In the genomic region with DNA sequence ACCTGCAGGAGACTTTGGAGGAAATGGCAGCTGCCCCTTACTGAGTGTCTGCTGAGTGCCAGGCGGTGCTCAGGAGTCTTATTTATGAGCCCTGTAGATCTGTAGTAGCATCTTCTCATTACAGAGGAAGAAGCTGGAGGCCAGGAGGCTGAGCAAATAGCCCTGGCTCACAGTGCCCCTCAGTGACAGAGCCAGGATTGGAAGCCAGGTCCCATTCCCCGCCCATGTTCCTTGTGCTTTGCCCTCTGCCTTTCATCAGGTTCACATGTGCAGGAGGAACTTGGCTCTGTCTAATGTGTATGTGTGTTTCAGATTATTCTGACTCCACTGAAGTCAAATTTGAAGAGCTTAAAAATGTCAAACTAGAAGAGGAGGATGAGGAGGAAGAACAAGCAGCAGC, we compare ENCODE assay signal across 19 cellular contexts. TPM values are rescaled to one million over a fixed set of nuclear protein-coding genes. Genes with fewer than 3 reads are reported as not detected.
DNase-seq lines count a peak whose midpoint lies in the region; ATAC-seq and TF ChIP-seq lines count a peak whose summit lies in the region.
"Had no signal": no experiment of that assay in that cellular context is flagged by ENCODE, and none has a peak within 500 bp of the region (broad histone marks: within the 10 kb centered on the region; RNA-seq: fewer than 3 reads in every experiment).

No MANE protein-coding gene starts in this region.

- H3K27ac Mint-ChIP-seq in endodermal cell = peak overlapping the region; percentile 62
- H3K27ac Mint-ChIP-seq: activated naive CD8-positive, alpha-beta T cell treated with anti-CD3 and anti-CD28 coated beads for 36 hours; activated T-cell treated with anti-CD3 and anti-CD28 coated beads, Interleukin-2, amount 50 U/mL, for 72 hours; mesothelial cell of epicardium; progenitor cell of endocrine pancreas had no signal

- H3K4me1 Mint-ChIP-seq in endodermal cell = no peaks in the 10 kb centered on the region
- H3K4me1 Mint-ChIP-seq: mesothelial cell of epicardium had no signal

- H3K36me3 Mint-ChIP-seq in endodermal cell (ENCODE audit: low read depth) = peaks cover 86% of the 10 kb centered on the region

- peak; percentile 54 for DNase-seq in Right ventricle myocardium superior
- no peak for DNase-seq in right cardiac atrium
- DNase-seq in endodermal cell = no peak
- peak; percentile 43 to 81 (median 72) for DNase-seq in right lobe of liver
- DNase-seq in C1 segment of cervical spinal cord (lab: John Stamatoyannopoulos, UW) = no peak
- DNase-seq in COLO829 (ENCODE audit: low spot score) = no peak
- no peak for DNase-seq in NOMO-1 (lab: John Stamatoyannopoulos, UW; ENCODE audit: unreplicated experiment in 2 of 2)
- DNase-seq: activated CD4-positive, CD25-positive, alpha-beta regulatory T cell treated with anti-CD3 and anti-CD28 coated beads, Interleukin-2, amount 50 U/mL, for 72 hours; activated naive CD8-positive, alpha-beta T cell treated with anti-CD3 and anti-CD28 coated beads for 36 hours; activated T-cell treated with anti-CD3 and anti-CD28 coated beads, Interleukin-2, amount 50 U/mL, for 72 hours; body of pancreas; GF-D8; NCI-H510A treated with DMSO at 0.1 percent for 48 hours; stimulated activated CD4-positive, alpha-beta T cell treated with anti-CD3 and anti-CD28 coated beads, Interleukin-4, amount 100 ng/mL, for 24 hours had no signal

- no peak overlapping the region for H3K4me3 Mint-ChIP-seq in endodermal cell
- H3K4me3 Mint-ChIP-seq: activated naive CD8-positive, alpha-beta T cell treated with anti-CD3 and anti-CD28 coated beads for 36 hours; activated T-cell treated with anti-CD3 and anti-CD28 coated beads, Interleukin-2, amount 50 U/mL, for 72 hours; mesothelial cell of epicardium had no signal

- H3K36me3 ChIP-seq in endodermal cell (ENCODE audit: control insufficient read depth, insufficient read depth, low read length) (peaks cover 87% of the 10 kb centered on the region), right lobe of liver (peaks cover 0 to 90% (median 42%) of the 10 kb centered on the region in 4 donors)

- ATAC-seq in Right ventricle myocardium superior (ENCODE audit: poor library complexity) (peak; percentile 92), right cardiac atrium (no peak), right lobe of liver (peak; percentile 74 to 99 (median 91))
- no peak for ATAC-seq in activated CD4-positive, CD25-positive, alpha-beta regulatory T cell treated with anti-CD3 and anti-CD28 coated beads, Interleukin-2, amount 50 U/mL, for 24 hours
- ATAC-seq: activated T-cell treated with anti-CD3 and anti-CD28 coated beads, Interleukin-2, amount 50 U/mL, for 72 hours; body of pancreas had no signal

- H3K4me3 ChIP-seq in right cardiac atrium (ENCODE audit: low read length) = no peak overlapping the region
- no peak overlapping the region for H3K4me3 ChIP-seq in endodermal cell (ENCODE audit: low read length)
- no peak overlapping the region for H3K4me3 ChIP-seq in right lobe of liver
- H3K4me3 ChIP-seq: A549; BLaER1 treated with 17β-estradiol and CSF1 and Interleukin-3, amounts not matched to agents 10 nM and 100 nM; body of pancreas had no signal

- H3K27me3 ChIP-seq in right cardiac atrium (ENCODE audit: control insufficient read depth, insufficient read depth) (no peaks in the 10 kb centered on the region), endodermal cell (ENCODE audit: control insufficient read depth, insufficient read depth, low read length, poor library complexity, severe bottlenecking) (no peaks in the 10 kb centered on the region), right lobe of liver (no peaks in the 10 kb centered on the region)
- H3K27me3 ChIP-seq: BLaER1 treated with 17β-estradiol and CSF1 and Interleukin-3, amounts not matched to agents 10 nM and 100 nM; body of pancreas had no signal

- H3K9ac ChIP-seq in endodermal cell (ENCODE audit: extremely low read depth, low read length, poor library complexity, severe bottlenecking) = no peak overlapping the region
- H3K9ac ChIP-seq: BLaER1 treated with 17β-estradiol and CSF1 and Interleukin-3, amounts not matched to agents 10 nM and 100 nM had no signal

- H3K9me3 Mint-ChIP-seq in endodermal cell = no peaks in the 10 kb centered on the region
- H3K9me3 Mint-ChIP-seq: activated naive CD8-positive, alpha-beta T cell treated with anti-CD3 and anti-CD28 coated beads for 36 hours; activated T-cell treated with anti-CD3 and anti-CD28 coated beads, Interleukin-2, amount 50 U/mL, for 72 hours; mesothelial cell of epicardium had no signal

- H3K4me1 ChIP-seq in right cardiac atrium (ENCODE audit: control insufficient read depth, insufficient read depth, low read length) (no peaks in the 10 kb centered on the region), endodermal cell (ENCODE audit: control insufficient read depth, insufficient read depth, low read length) (no peaks in the 10 kb centered on the region), right lobe of liver (no peaks in the 10 kb centered on the region)
- H3K4me1 ChIP-seq: A549; BLaER1 treated with 17β-estradiol and CSF1 and Interleukin-3, amounts not matched to agents 10 nM and 100 nM; body of pancreas had no signal

- H3K27ac ChIP-seq in right cardiac atrium (ENCODE audit: low read length) (no peak overlapping the region), endodermal cell (ENCODE audit: low read depth, low read length) (no peak overlapping the region), right lobe of liver (no peak overlapping the region)
- H3K27ac ChIP-seq: A549; BLaER1 treated with 17β-estradiol and CSF1 and Interleukin-3, amounts not matched to agents 10 nM and 100 nM; body of pancreas had no signal

- TF ChIP-seq POLR2A in right lobe of liver (IDR thresholded peaks at IDR 0.05) = no peak

- WGBS in right cardiac atrium = 96% methylated on average over 2 of the region's 2 CpGs
- 93% methylated on average over 2 of the region's 2 CpGs; no CpG with 5 or more reads in 1 of the 2 experiments for WGBS in endodermal cell (ENCODE audit: insufficient coverage in 1 of 2, insufficient read length in 1 of 2), 2 experiments
- WGBS in right lobe of liver (ENCODE audit: insufficient coverage, low coverage, low lambda C conversion rate, missing lambda C conversion rate) = 75% methylated on average over 2 of the region's 2 CpGs

- TF ChIP-seq CTCF in endodermal cell (conservative IDR thresholded peaks at IDR 0.05) (no peak), right lobe of liver (IDR thresholded peaks at IDR 0.05) (peak in 2 of 4 donors; percentile 20 to 32)

- H3K9me3 ChIP-seq in right cardiac atrium (ENCODE audit: control insufficient read depth, low read length) = no peaks in the 10 kb centered on the region
- H3K9me3 ChIP-seq in endodermal cell (ENCODE audit: control insufficient read depth, low read length) = no peaks in the 10 kb centered on the region
- H3K9me3 ChIP-seq in right lobe of liver = no peaks in the 10 kb centered on the region
- H3K9me3 ChIP-seq: A549; BLaER1 treated with 17β-estradiol and CSF1 and Interleukin-3, amounts not matched to agents 10 nM and 100 nM; body of pancreas had no signal

- H3K27me3 Mint-ChIP-seq in endodermal cell (ENCODE audit: insufficient read depth) = no peaks in the 10 kb centered on the region
- H3K27me3 Mint-ChIP-seq: activated naive CD8-positive, alpha-beta T cell treated with anti-CD3 and anti-CD28 coated beads for 36 hours; progenitor cell of endocrine pancreas had no signal

- intact Hi-C loops in Right ventricle myocardium superior (cut with DNase I) = no loop called here
- intact Hi-C loops in right cardiac atrium (cut with DNase I) = no loop called here
- intact Hi-C loops in right lobe of liver (cut with DNase I) = no loop called here

RNA-seq across cellular contexts. Expression of gene KDM4A, which starts 21.2 kb away (rescaled TPM):
- 13.2 TPM for total RNA-seq in Right ventricle myocardium superior
- 10 to 100 TPM; 15.3 to 18.0 (median 16.6) TPM for total RNA-seq in right cardiac atrium
- polyA plus RNA-seq in right cardiac atrium = 7.2 TPM
- 10 to 100 TPM; 54.7 to 74.4 TPM for total RNA-seq in endodermal cell
- 54.6 TPM for polyA plus RNA-seq in endodermal cell (2013, experiment 1 of 2)
- 47.6 TPM for polyA plus RNA-seq in endodermal cell (2013, experiment 2 of 2)
- total RNA-seq in right lobe of liver = 10 to 100 TPM; 12.7 to 22.5 (median 17.6) TPM

RNA-seq across cellular contexts. Expression of gene ST3GAL3, which starts 36.1 kb away (rescaled TPM):
- total RNA-seq in Right ventricle myocardium superior (24.2 TPM), right cardiac atrium (10 to 100 TPM; 19.8 to 26.3 (median 22.3) TPM), endodermal cell (10 to 100 TPM; 15.5 to 15.9 TPM), right lobe of liver (10 to 100 TPM in 4 of 6 experiments, 1 to 10 TPM in 2; 6.4 to 14.2 (median 12.0) TPM)
- 19.6 TPM for polyA plus RNA-seq in right cardiac atrium
- 22.0 TPM for polyA plus RNA-seq in endodermal cell (2013, experiment 1 of 2)
- polyA plus RNA-seq in endodermal cell (2013, experiment 2 of 2) = 22.3 TPM

Comparison
In these comparisons a context has a peak if more than half of its experiments do, and no peak if none do; other contexts are left out.
1. ATAC-seq: peak in Right ventricle myocardium superior (single experiment) and right lobe of liver (4 of 4); none in right cardiac atrium (0 of 2) and activated CD4-positive, CD25-positive, alpha-beta regulatory T cell treated with anti-CD3 and anti-CD28 coated beads, Interleukin-2, amount 50 U/mL, for 24 hours (0 of 2).
2. DNase-seq: peak in Right ventricle myocardium superior (single experiment) and right lobe of liver (3 of 3); none in right cardiac atrium (0 of 3), endodermal cell (single experiment), C1 segment of cervical spinal cord (0 of 14), COLO829 (single experiment) and NOMO-1 (0 of 2).